In the genomic region with DNA sequence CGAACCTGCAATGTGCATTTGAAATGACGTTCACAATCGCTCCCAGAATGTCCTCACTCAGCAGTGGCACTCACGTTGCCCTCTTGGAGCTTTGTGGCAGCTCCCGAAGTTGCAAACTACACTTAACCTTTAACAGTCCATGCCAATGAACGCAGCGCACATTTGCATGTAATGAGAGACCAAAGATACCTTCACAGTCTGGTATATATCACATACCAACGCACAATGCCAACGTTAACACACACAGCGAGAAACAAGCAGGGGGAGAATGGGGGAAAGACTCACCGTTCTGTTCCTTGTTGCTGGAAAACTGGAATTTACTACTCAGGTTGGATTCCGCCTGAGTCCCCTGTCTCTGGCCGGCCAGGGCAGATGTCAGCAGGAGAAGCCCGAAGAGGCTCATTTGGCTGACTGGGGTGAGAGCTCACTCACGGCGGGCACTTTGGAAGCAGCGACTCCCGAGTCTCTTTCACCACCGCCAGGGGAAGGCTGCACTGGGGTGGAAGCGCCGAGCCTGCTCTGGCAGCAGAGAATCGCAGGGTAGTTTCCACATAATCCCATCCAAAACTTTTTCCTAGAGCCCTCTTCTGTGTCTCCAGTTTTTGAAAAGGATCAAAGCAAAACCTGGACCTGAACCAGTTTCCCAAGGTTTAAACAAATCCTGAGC, we compare ENCODE assay signal across 8 cellular contexts. TPM values are rescaled to one million over a fixed set of nuclear protein-coding genes. Genes with fewer than 3 reads are reported as not detected.
DNase-seq lines count a peak whose midpoint lies in the region; ATAC-seq, FAIRE-seq and TF ChIP-seq lines count a peak whose summit lies in the region.

No MANE protein-coding gene starts in this region.

- peak; percentile 63 for DNase-seq in AG08395 (ENCODE audit: low spot score)
- peak; percentile 64 for DNase-seq in H9
- peak; percentile 32 for DNase-seq in RPMI8226
- DNase-seq in left lung, result peak; percentile 68 to 88
- DNase-seq in stimulated activated effector memory CD8-positive, alpha-beta T cell treated with anti-CD3 and anti-CD28 coated beads, Interleukin-12 subunit alpha, Interleukin-12 subunit beta, amount 100 ng/mL, for 72 hours (ENCODE audit: low spot score in 2 of 2), result no peak
- DNase-seq in H54 (ENCODE audit: insufficient read length, low spot score), result no peak
- DNase-seq in stimulated activated CD4-positive, alpha-beta T cell treated with anti-CD3 and anti-CD28 coated beads, Interleukin-2, amount 100 ng/mL, for 48 hours, result no peak

- intact Hi-C loops in left lung (cut with DNase I), result no loop called here

- no peak overlapping the region for H2AFZ ChIP-seq in H9 (ENCODE audit: low read length)

- H3K56ac ChIP-seq in H9 (ENCODE audit: insufficient read length, low read depth, low read length), result no peak overlapping the region

- no peak overlapping the region for H3K4ac ChIP-seq in H9 (ENCODE audit: low read depth, low read length)

- no peak overlapping the region for H3K23ac ChIP-seq in H9 (ENCODE audit: insufficient read length, low read depth, low read length)

- no peaks in the 10 kb centered on the region for H3K79me2 ChIP-seq in H9 (ENCODE audit: insufficient read depth, low read length)

- peaks cover 23 to 28% of the 10 kb centered on the region in 2 experiments for H3K4me1 Mint-ChIP-seq in H9
- H3K4me1 Mint-ChIP-seq in stimulated activated effector memory CD8-positive, alpha-beta T cell treated with anti-CD3 and anti-CD28 coated beads, Interleukin-12 subunit alpha, Interleukin-12 subunit beta, amount 100 ng/mL, for 72 hours, result no peaks in the 10 kb centered on the region

- H3K27me3 Mint-ChIP-seq in H9 (ENCODE audit: low read depth), result peaks cover 27% of the 10 kb centered on the region

- TF ChIP-seq CTCF in H9 (conservative IDR thresholded peaks at IDR 0.05) (peak; percentile 55), left lung (IDR thresholded peaks at IDR 0.05) (peak; percentile 12 to 44)

- H3K27ac Mint-ChIP-seq in H9, result no peak overlapping the region
- no peak overlapping the region for H3K27ac Mint-ChIP-seq in stimulated activated effector memory CD8-positive, alpha-beta T cell treated with anti-CD3 and anti-CD28 coated beads, Interleukin-12 subunit alpha, Interleukin-12 subunit beta, amount 100 ng/mL, for 72 hours

- WGBS in H9 (ENCODE audit: extremely low coverage, insufficient read length, low lambda C conversion rate), result no CpG with 5 or more reads among the region's 22 CpGs

- no peaks in the 10 kb centered on the region for H3K36me3 Mint-ChIP-seq in H9 (ENCODE audit: insufficient read depth in 1 of 3, low read depth in 3 of 3)
- H3K36me3 Mint-ChIP-seq in stimulated activated effector memory CD8-positive, alpha-beta T cell treated with anti-CD3 and anti-CD28 coated beads, Interleukin-12 subunit alpha, Interleukin-12 subunit beta, amount 100 ng/mL, for 72 hours, result no peaks in the 10 kb centered on the region

- peaks cover 2% of the 10 kb centered on the region; the same call in 1 of the 2 replicates for H3K27me3 ChIP-seq in H9 (ENCODE audit: insufficient read depth, low read length)
- H3K27me3 ChIP-seq in duodenal mucosa (ENCODE audit: control insufficient read depth in 1 of 2, insufficient read depth in 2 of 2, low read length in 2 of 2), result no peaks in the 10 kb centered on the region
- peaks cover 0 to 13% of the 10 kb centered on the region in 2 donors for H3K27me3 ChIP-seq in left lung

- no peak overlapping the region for H3T11ph ChIP-seq in H9 (ENCODE audit: low read length)

- H4K8ac ChIP-seq in H9 (replicated peaks; ENCODE audit: insufficient read length, low read depth, low read length), result no peak overlapping the region

- TF ChIP-seq POLR2A in H54 (IDR thresholded peaks at IDR 0.05; ENCODE audit: low read depth, low read length), result no peak

- H3K23me2 ChIP-seq in H9 (ENCODE audit: insufficient read length, low read depth, low read length, poor library complexity, severe bottlenecking), result peaks cover 14% of the 10 kb centered on the region

- FAIRE-seq in H54 (lab: Jason Lieb, UNC), result no peak

- H3K18ac ChIP-seq in H9 (ENCODE audit: insufficient read length, low read depth, low read length), result no peak overlapping the region

- no peak overlapping the region for H4K91ac ChIP-seq in H9 (ENCODE audit: insufficient read length, low read depth, low read length)

- H3K36me3 ChIP-seq in duodenal mucosa (ENCODE audit: control insufficient read depth in 1 of 2, insufficient read depth in 2 of 2, low read length in 2 of 2), result no peaks in the 10 kb centered on the region
- H3K36me3 ChIP-seq in left lung, result no peaks in the 10 kb centered on the region

- H3K9ac ChIP-seq in H9 (ENCODE audit: extremely low read depth, insufficient read length, low read length) (peak overlapping the region; percentile 41), duodenal mucosa (ENCODE audit: low read depth in 1 of 2, low read length in 2 of 2) (peak overlapping the region; percentile 63 to 68)

- H3K9me3 ChIP-seq in H9 (ENCODE audit: control insufficient read depth, low read depth, low read length) (no peaks in the 10 kb centered on the region), duodenal mucosa (ENCODE audit: control insufficient read depth in 1 of 2, low read length in 2 of 2) (no peaks in the 10 kb centered on the region), left lung (no peaks in the 10 kb centered on the region)

- no peak overlapping the region for H2BK20ac ChIP-seq in H9 (ENCODE audit: low read depth, low read length, poor library complexity, severe bottlenecking)

- H4K20me1 ChIP-seq in H9 (ENCODE audit: control insufficient read depth, insufficient read depth, insufficient read length), result no peaks in the 10 kb centered on the region

- H2BK120ac ChIP-seq in H9 (ENCODE audit: low read depth, low read length, poor library complexity, severe bottlenecking), result no peak overlapping the region

- H3K9me3 Mint-ChIP-seq in H9, result no peaks in the 10 kb centered on the region
- H3K9me3 Mint-ChIP-seq in stimulated activated effector memory CD8-positive, alpha-beta T cell treated with anti-CD3 and anti-CD28 coated beads, Interleukin-12 subunit alpha, Interleukin-12 subunit beta, amount 100 ng/mL, for 72 hours, result peaks cover 11% of the 10 kb centered on the region

- H3K4me3 Mint-ChIP-seq in H9, result peak overlapping the region; percentile 74 to 94
- H3K4me3 Mint-ChIP-seq in stimulated activated effector memory CD8-positive, alpha-beta T cell treated with anti-CD3 and anti-CD28 coated beads, Interleukin-12 subunit alpha, Interleukin-12 subunit beta, amount 100 ng/mL, for 72 hours, result no peak overlapping the region

- peak overlapping the region; percentile 99 for H3K4me2 ChIP-seq in H9 (ENCODE audit: insufficient read depth, insufficient read length, low read length)

- no peak overlapping the region for H2AK5ac ChIP-seq in H9 (ENCODE audit: insufficient read length, low read length)

- no peak overlapping the region for H2BK15ac ChIP-seq in H9 (ENCODE audit: low read depth, low read length)

- H3K14ac ChIP-seq in H9 (ENCODE audit: insufficient read depth, low read length), result no peak overlapping the region

- H3K79me1 ChIP-seq in H9 (ENCODE audit: insufficient read depth, low read depth, low read length, poor library complexity, severe bottlenecking), result no peaks in the 10 kb centered on the region

- H3K27ac ChIP-seq in H9 (ENCODE audit: insufficient read length, low read depth, low read length), result no peak overlapping the region
- no peak overlapping the region for H3K27ac ChIP-seq in duodenal mucosa (ENCODE audit: low read depth, low read length)
- peak overlapping the region; percentile 78 to 91 for H3K27ac ChIP-seq in left lung

- peak; percentile 46 for ATAC-seq in left lung
- peak; percentile 31 for ATAC-seq in stimulated activated effector memory CD8-positive, alpha-beta T cell treated with anti-CD3 and anti-CD28 coated beads, Interleukin-12 subunit alpha, Interleukin-12 subunit beta, amount 100 ng/mL, for 72 hours

- no peak overlapping the region for H2BK5ac ChIP-seq in H9 (ENCODE audit: insufficient read length, low read length)

- H2BK12ac ChIP-seq in H9 (ENCODE audit: insufficient read length, low read depth, low read length), result no peak overlapping the region

- 0 out of 2 replicates have a peak, but pooled peaks cover 4% of the 10 kb centered on the region for H3K4me1 ChIP-seq in H9 (ENCODE audit: insufficient read depth, low read length)
- peaks cover 12 to 22% of the 10 kb centered on the region in 2 donors for H3K4me1 ChIP-seq in duodenal mucosa (ENCODE audit: control insufficient read depth in 1 of 2, insufficient read depth in 2 of 2, low read length in 2 of 2)
- H3K4me1 ChIP-seq in left lung, result peaks cover 4 to 49% of the 10 kb centered on the region in 2 donors

- no peak overlapping the region for H4K5ac ChIP-seq in H9 (ENCODE audit: insufficient read length, low read depth, low read length)

- H3K4me3 ChIP-seq in duodenal mucosa (ENCODE audit: low read depth in 1 of 2, low read length in 2 of 2) (peak overlapping the region; percentile 80 to 87), left lung (peak overlapping the region; percentile 47 to 59)

RNA-seq across cellular contexts. Expression of a gene that starts 1.0 kb away (rescaled TPM):
- 3.9 and 4.5 TPM in 2 replicates for total RNA-seq in H9 (2021)
- total RNA-seq in left lung, result 10 to 100 TPM; 22.4 to 35.7 TPM

Comparison
In these comparisons a context has a peak if more than half of its experiments do, and no peak if none do; other contexts are left out.
1. DNase-seq: peak in AG08395 (single experiment), H9 (single experiment), RPMI8226 (single experiment) and left lung (2 of 2); none in stimulated activated effector memory CD8-positive, alpha-beta T cell treated with anti-CD3 and anti-CD28 coated beads, Interleukin-12 subunit alpha, Interleukin-12 subunit beta, amount 100 ng/mL, for 72 hours (0 of 2), H54 (single experiment) and stimulated activated CD4-positive, alpha-beta T cell treated with anti-CD3 and anti-CD28 coated beads, Interleukin-2, amount 100 ng/mL, for 48 hours (0 of 2).
2. H3K27ac ChIP-seq: peak in left lung (2 of 2); none in H9 (single experiment) and duodenal mucosa (single experiment).